Comparison of ENCODE assay signal across 8 cellular contexts in genomic region chr12:58919271-58920101, GRCh38. TPM values are rescaled to one million over a fixed set of nuclear protein-coding genes. Genes with fewer than 3 reads are reported as not detected.
A peak's percentile ranks its signal among the peaks of the same experiment; 100 is the strongest.
DNase-seq lines count a peak whose midpoint lies in the region; ATAC-seq, FAIRE-seq and TF ChIP-seq lines count a peak whose summit lies in the region.

No MANE protein-coding gene starts in this region.

- peak; percentile 4 for FAIRE-seq in endothelial cell of umbilical vein (lab: Jason Lieb, UNC)

- no peaks in the 10 kb centered on the region for H3K9me3 Mint-ChIP-seq in GM23338
- H3K9me3 Mint-ChIP-seq in effector memory CD8-positive, alpha-beta T cell = peaks cover 0 to 2% of the 10 kb centered on the region in 2 donors

- H3K4me2 ChIP-seq in GM23338 (peak overlapping the region; percentile 78), endothelial cell of umbilical vein (ENCODE audit: insufficient read depth, low read length) (peak overlapping the region; percentile 100)

- ATAC-seq in GM23338 (peak; percentile 43), GM18873 (IDR thresholded peaks at IDR 0.05; ENCODE audit: low FRiP score, unreplicated experiment) (no peak), HG02588 (IDR thresholded peaks at IDR 0.05; ENCODE audit: unreplicated experiment) (no peak)
- no peak for ATAC-seq in effector memory CD8-positive, alpha-beta T cell (replicated peaks)

- TF ChIP-seq POLR2A in endothelial cell of umbilical vein (IDR thresholded peaks at IDR 0.05; ENCODE audit: low read depth, low read length) = peak; percentile 50

- peak overlapping the region; percentile 77 for H3K4me3 ChIP-seq in GM23338
- peak overlapping the region; percentile 89 to 99 (median 96) for H3K4me3 ChIP-seq in endothelial cell of umbilical vein (replicated peaks in 1 of 3; ENCODE audit: insufficient read depth in 1 of 3, low read depth in 1 of 3, low read length in 3 of 3)
- H3K4me3 ChIP-seq in mesodermal cell (ENCODE audit: extremely low read depth, insufficient read depth, low read length, poor library complexity, severe bottlenecking) = peak overlapping the region; percentile 80

- peak overlapping the region; percentile 79 for H3K9ac ChIP-seq in endothelial cell of umbilical vein (replicated peaks; ENCODE audit: extremely low read depth, insufficient read depth, low read length)

- intact Hi-C loops in endothelial cell of umbilical vein (cut with micrococcal nuclease) = loop anchor here (1.0 to 2.0 kb wide), 8 partner anchors 21 to 168 kb away; no protein-coding TSS in a partner anchor

- no peaks in the 10 kb centered on the region for H3K9me2 ChIP-seq in GM23338 (ENCODE audit: insufficient read depth)

- DNase-seq in D341Med (ENCODE audit: low spot score) = peak; percentile 33
- peak; percentile 38 for DNase-seq in GM23338 (ENCODE audit: low spot score)
- peak; percentile 11 for DNase-seq in NCI-H82 treated with DMSO at 0.1 percent for 48 hours (lab: John Stamatoyannopoulos, UW; ENCODE audit: unreplicated experiment)
- peak; percentile 83 for DNase-seq in endothelial cell of umbilical vein (ENCODE audit: low read depth, low spot score)
- no peak for DNase-seq in effector memory CD8-positive, alpha-beta T cell

- no peak for TF ChIP-seq CTCF in GM23338 (conservative IDR thresholded peaks at IDR 0.05; ENCODE audit: low read depth in 2 of 2)
- no peak for TF ChIP-seq CTCF in endothelial cell of umbilical vein (IDR thresholded peaks at IDR 0.05; ENCODE audit: extremely low read depth in 1 of 2, insufficient read depth in 1 of 2, low read depth in 1 of 2, low read length in 2 of 2)

- peaks cover 20% of the 10 kb centered on the region for H3K27me3 ChIP-seq in GM23338 (ENCODE audit: insufficient read depth)
- no peaks in the 10 kb centered on the region for H3K27me3 ChIP-seq in endothelial cell of umbilical vein (ENCODE audit: control insufficient read depth in 2 of 2, insufficient read depth in 2 of 2, low read length in 2 of 2)

- H3K79me2 ChIP-seq in GM23338 (replicated peaks; ENCODE audit: insufficient read depth) (peaks cover 7% of the 10 kb centered on the region), endothelial cell of umbilical vein (ENCODE audit: control insufficient read depth, insufficient read depth, low read length) (peaks cover 58% of the 10 kb centered on the region)

- H4K20me1 ChIP-seq in GM23338 (replicated peaks; ENCODE audit: insufficient read depth) = peaks cover 15% of the 10 kb centered on the region; the same call in 1 of the 2 replicates
- H4K20me1 ChIP-seq in endothelial cell of umbilical vein (replicated peaks; ENCODE audit: control insufficient read depth, extremely low read depth, insufficient read depth, low read length) = no peaks in the 10 kb centered on the region

- H3K36me3 ChIP-seq in GM23338 (ENCODE audit: insufficient read depth) (no peaks in the 10 kb centered on the region), endothelial cell of umbilical vein (ENCODE audit: control insufficient read depth in 2 of 2, extremely low read depth in 1 of 2, insufficient read depth in 2 of 2, low read length in 2 of 2) (no peaks in the 10 kb centered on the region), mesodermal cell (ENCODE audit: control insufficient read depth, insufficient read depth, low read length) (no peaks in the 10 kb centered on the region)

- H3K4me3 Mint-ChIP-seq in GM23338 = peak overlapping the region; percentile 87
- H3K4me3 Mint-ChIP-seq in effector memory CD8-positive, alpha-beta T cell = peak overlapping the region in 1 of 2 donors; percentile 14

- POLR2A ChIA-PET in endothelial cell of umbilical vein (lab: Charles Lee) = interaction anchor here (0.6 to 0.7 kb wide), 2 partner anchors 42 to 1055 kb away, joined by 3 to 5 read pairs; no protein-coding TSS in a partner anchor

- TSS peak; percentile 22 for BruUV-seq in endothelial cell of umbilical vein (replicated peaks; lab: Mats Ljungman, UMichigan)

- WGBS in mesodermal cell (ENCODE audit: insufficient coverage in 2 of 2), 2 experiments = 1% methylated on average over 31 to 45 of the region's 49 CpGs

- H3K4me1 ChIP-seq in GM23338 (ENCODE audit: insufficient read depth) (peaks cover 45% of the 10 kb centered on the region), endothelial cell of umbilical vein (ENCODE audit: control insufficient read depth, extremely low read depth, insufficient read depth, low read length) (peaks cover 43% of the 10 kb centered on the region), mesodermal cell (ENCODE audit: control insufficient read depth, insufficient read depth, low read length, poor library complexity, severe bottlenecking) (peaks cover 26% of the 10 kb centered on the region)

- CTCF ChIA-PET in endothelial cell of umbilical vein (lab: Charles Lee) = interaction anchor here (0.8 to 2.4 kb wide), 11 partner anchors 9 to 936 kb away, joined by 3 to 18 read pairs (median 4); no protein-coding TSS in a partner anchor

- dilution Hi-C loops in endothelial cell of umbilical vein (cut with MboI; ENCODE audit: extremely low pct_ligation_motif_present, low sequenced_read_pairs) = no loop called here

- no peaks in the 10 kb centered on the region for H3K36me3 Mint-ChIP-seq in GM23338 (ENCODE audit: low read depth)
- H3K36me3 Mint-ChIP-seq in effector memory CD8-positive, alpha-beta T cell (ENCODE audit: insufficient read depth) = no peaks in the 10 kb centered on the region

- peaks cover 37% of the 10 kb centered on the region for H3K4me1 Mint-ChIP-seq in GM23338
- no peaks in the 10 kb centered on the region for H3K4me1 Mint-ChIP-seq in effector memory CD8-positive, alpha-beta T cell (ENCODE audit: low read depth in 2 of 2)

- H3K9me1 ChIP-seq in endothelial cell of umbilical vein (replicated peaks; ENCODE audit: control insufficient read depth, extremely low read depth, insufficient read depth, low read length) = no peaks in the 10 kb centered on the region

- no peak overlapping the region for H3K27ac Mint-ChIP-seq in GM23338
- no peak overlapping the region for H3K27ac Mint-ChIP-seq in effector memory CD8-positive, alpha-beta T cell

- H3K27ac ChIP-seq in GM23338 (ENCODE audit: low read depth) (no peak overlapping the region), endothelial cell of umbilical vein (ENCODE audit: insufficient read depth, low read depth, low read length) (peak overlapping the region; percentile 91), mesodermal cell (ENCODE audit: low read depth, low read length, severe bottlenecking) (peak overlapping the region; percentile 86)

- H3K27me3 Mint-ChIP-seq in GM23338 (ENCODE audit: insufficient read depth, low read depth, poor library complexity) = peaks cover 5% of the 10 kb centered on the region
- no peaks in the 10 kb centered on the region for H3K27me3 Mint-ChIP-seq in effector memory CD8-positive, alpha-beta T cell

- H3K9me3 ChIP-seq in endothelial cell of umbilical vein (replicated peaks; ENCODE audit: control insufficient read depth, insufficient read depth, low read length) (no peaks in the 10 kb centered on the region), mesodermal cell (ENCODE audit: control insufficient read depth, low read length) (no peaks in the 10 kb centered on the region)

- no peaks in the 10 kb centered on the region for H3F3A ChIP-seq in GM23338 (replicated peaks; ENCODE audit: low read depth)

- H2AFZ ChIP-seq in GM23338 = peak overlapping the region; percentile 99
- H2AFZ ChIP-seq in endothelial cell of umbilical vein (ENCODE audit: low read depth, low read length) = peak overlapping the region; percentile 92

TF ChIP-seq in GM23338, 12 proteins besides CTCF, POLR2A, EP300 and RAD21 (continues in another document):
- TF ChIP-seq CREB1 (CRISPR knock-in tag; IDR thresholded peaks at IDR 0.05; ENCODE audit: low read depth) (no peak), ZNF114 (CRISPR knock-in tag; IDR thresholded peaks at IDR 0.05) (no peak), ZNF331 (CRISPR knock-in tag; IDR thresholded peaks at IDR 0.05; ENCODE audit: low read depth) (no peak), EZH2 (IDR thresholded peaks at IDR 0.05; ENCODE audit: low read depth, unreplicated experiment) (no peak), JUNB (IDR thresholded peaks at IDR 0.05; ENCODE audit: unreplicated experiment) (no peak), POLR2AphosphoS5 (IDR thresholded peaks at IDR 0.05; ENCODE audit: low read depth) (no peak)

TF ChIP-seq in endothelial cell of umbilical vein, 7 proteins besides CTCF, POLR2A, EP300 and RAD21:
- TF ChIP-seq POLR2AphosphoS5 (IDR thresholded peaks at IDR 0.05; ENCODE audit: insufficient read depth, low read depth, low read length) (no peak), EZH2 (IDR thresholded peaks at IDR 0.05; ENCODE audit: borderline replicate concordance, low read depth, low read length, severe bottlenecking) (no peak), FOS (IDR thresholded peaks at IDR 0.05; ENCODE audit: borderline replicate concordance, insufficient read depth, low read length) (no peak), MAX (IDR thresholded peaks at IDR 0.05; ENCODE audit: insufficient read depth, insufficient read length) (no peak), JUN (IDR thresholded peaks at IDR 0.05; ENCODE audit: borderline replicate concordance, insufficient read depth, insufficient read length, low read depth) (no peak), GATA2 (IDR thresholded peaks at IDR 0.05; ENCODE audit: insufficient read depth, insufficient read length, low read depth, low read length) (no peak), MYC (IDR thresholded peaks at IDR 0.05; ENCODE audit: low read depth, low read length) (no peak)

RNA-seq across cellular contexts. Expression of gene LRIG3, which starts 0.8 kb away (rescaled TPM):
- 7.5 and 10.9 TPM in 2 replicates for total RNA-seq in GM23338 (2014; rRNA removed; shearing (Covaris generic))
- 1.6 and 1.9 TPM in 2 replicates for polyA plus RNA-seq in GM23338 (2016; fragmentation: Nextera tagmentation; extraction: Ambion mirVana)
- total RNA-seq in endothelial cell of umbilical vein = 42.9 and 55.5 TPM in 2 replicates
- polyA plus RNA-seq in endothelial cell of umbilical vein = 43.8 and 55.7 TPM in 2 replicates
- polyA plus RNA-seq in endothelial cell of umbilical vein (2011; cell fraction: cytosol; rRNA removed) = 29.9 and 35.4 TPM in 2 replicates
- 243 and 268 TPM in 2 replicates for polyA plus RNA-seq in endothelial cell of umbilical vein (2011; cell fraction: nucleus; rRNA removed)
- 32.9 and 36.9 TPM in 2 replicates for polyA plus RNA-seq in endothelial cell of umbilical vein (2012)
- 151 and 163 TPM in 2 replicates for polyA minus RNA-seq in endothelial cell of umbilical vein
- polyA minus RNA-seq in endothelial cell of umbilical vein (2011; cell fraction: cytosol; rRNA and poly(A)+ RNA removed) = 8.7 TPM
- 531 and 703 TPM in 2 replicates for polyA minus RNA-seq in endothelial cell of umbilical vein (2011; cell fraction: nucleus; rRNA and poly(A)+ RNA removed)
- polyA plus RNA-seq in mesodermal cell (2013, experiment 1 of 2) = 32.8 TPM
- polyA plus RNA-seq in mesodermal cell (2013, experiment 2 of 2) = 24.2 TPM

Comparison
In these comparisons a context has a peak if more than half of its experiments do, and no peak if none do; other contexts are left out.
1. DNase-seq: peak in D341Med (single experiment), GM23338 (single experiment), NCI-H82 treated with DMSO at 0.1 percent for 48 hours (single experiment) and endothelial cell of umbilical vein (single experiment); none in effector memory CD8-positive, alpha-beta T cell (0 of 3).
2. Peak in every context shown above with its lines, with median percentiles within 50 percentile points of each other: H3K4me3 ChIP-seq.